In the genomic region with DNA sequence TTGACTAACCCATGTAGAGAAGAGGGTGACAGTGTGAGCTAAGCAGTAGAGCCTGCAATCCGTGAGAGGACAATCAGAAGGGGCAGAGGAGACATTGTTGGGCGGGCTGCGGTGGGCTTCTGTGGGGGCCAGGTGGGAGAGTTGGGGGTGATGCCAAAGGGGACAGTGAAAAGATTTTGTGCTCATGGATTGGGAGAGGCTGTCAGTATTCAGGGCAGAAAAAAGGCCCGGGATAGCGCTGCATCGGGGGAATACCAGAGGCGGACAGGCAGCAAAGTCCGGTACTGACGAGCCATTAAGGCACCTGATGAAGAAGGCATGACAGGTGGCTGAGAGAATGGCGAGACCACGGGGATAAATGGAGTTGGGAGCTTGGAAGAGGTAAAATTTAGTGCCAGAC, we compare ENCODE assay signal across 12 cellular contexts. TPM values are rescaled to one million over a fixed set of nuclear protein-coding genes. Genes with fewer than 3 reads are reported as not detected.
A peak's percentile ranks its signal among the peaks of the same experiment; 100 is the strongest.
DNase-seq lines count a peak whose midpoint lies in the region; ATAC-seq and TF ChIP-seq lines count a peak whose summit lies in the region.
"Had no signal": no experiment of that assay in that cellular context is flagged by ENCODE, and none has a peak within 500 bp of the region (broad histone marks: within the 10 kb centered on the region; RNA-seq: fewer than 3 reads in every experiment).

No MANE protein-coding gene starts in this region.

- no peak overlapping the region for H3K27ac ChIP-seq in SJCRH30
- no peak overlapping the region for H3K27ac ChIP-seq in lower lobe of right lung
- H3K27ac ChIP-seq: parathyroid adenoma had no signal

- DNase-seq in activated naive CD4-positive, alpha-beta T cell treated with anti-CD3 and anti-CD28 coated beads for 36 hours, result no peak
- DNase-seq in activated naive CD4-positive, alpha-beta T cell treated with anti-CD3 and anti-CD28 coated beads, Interleukin-2, amount 50 U/mL, for 16 hours, result no peak
- DNase-seq in SJCRH30, result no peak
- DNase-seq in effector memory CD8-positive, alpha-beta T cell, result no peak
- no peak for DNase-seq in stimulated activated naive CD8-positive, alpha-beta T cell treated with anti-CD3 and anti-CD28 coated beads, Interleukin-15, amount 100 ng/mL, for 72 hours
- no peak for DNase-seq in lower leg skin (ENCODE audit: low spot score in 2 of 2)
- DNase-seq in COLO668 (lab: John Stamatoyannopoulos, UW; ENCODE audit: unreplicated experiment), result no peak
- no peak for DNase-seq in lower lobe of right lung
- DNase-seq: activated CD8-positive, alpha-beta memory T cell treated with anti-CD3 and anti-CD28 coated beads for 24 hours; NCI-H1417 treated with DMSO at 0.1 percent for 48 hours had no signal

- peak overlapping the region; percentile 97 for H3K4me3 Mint-ChIP-seq in activated naive CD4-positive, alpha-beta T cell treated with anti-CD3 and anti-CD28 coated beads for 36 hours
- H3K4me3 Mint-ChIP-seq in effector memory CD8-positive, alpha-beta T cell, result peak overlapping the region; percentile 90 to 96
- H3K4me3 Mint-ChIP-seq in stimulated activated naive CD8-positive, alpha-beta T cell treated with anti-CD3 and anti-CD28 coated beads, Interleukin-15, amount 100 ng/mL, for 72 hours, result peak overlapping the region; percentile 96 to 98

- H3K27me3 Mint-ChIP-seq in activated naive CD4-positive, alpha-beta T cell treated with anti-CD3 and anti-CD28 coated beads for 36 hours (ENCODE audit: low read depth), result no peaks in the 10 kb centered on the region
- no peaks in the 10 kb centered on the region for H3K27me3 Mint-ChIP-seq in effector memory CD8-positive, alpha-beta T cell
- no peaks in the 10 kb centered on the region for H3K27me3 Mint-ChIP-seq in stimulated activated naive CD8-positive, alpha-beta T cell treated with anti-CD3 and anti-CD28 coated beads, Interleukin-15, amount 100 ng/mL, for 72 hours

- no peaks in the 10 kb centered on the region for H3K27me3 ChIP-seq in SJCRH30
- H3K27me3 ChIP-seq in lower lobe of right lung (ENCODE audit: low read depth), result no peaks in the 10 kb centered on the region
- H3K27me3 ChIP-seq: upper lobe of left lung had no signal

- CTCF ChIA-PET in activated naive CD4-positive, alpha-beta T cell treated with anti-CD3 and anti-CD28 coated beads for 36 hours (lab: Charles Lee), result interaction anchor here (1.6 to 5.6 kb wide), 4 partner anchors 11 to 71 kb away, joined by 6 to 62 read pairs (median 39); no protein-coding TSS in a partner anchor

- H3K4me1 ChIP-seq in SJCRH30, result peaks cover 26% of the 10 kb centered on the region; the same call in 1 of the 2 replicates
- peaks cover 22% of the 10 kb centered on the region for H3K4me1 ChIP-seq in lower lobe of right lung

- no peak for ATAC-seq in effector memory CD8-positive, alpha-beta T cell (replicated peaks)
- ATAC-seq in stimulated activated naive CD8-positive, alpha-beta T cell treated with anti-CD3 and anti-CD28 coated beads, Interleukin-15, amount 100 ng/mL, for 72 hours, result no peak
- ATAC-seq in lower lobe of right lung, result no peak

- 97 to 98% methylated on average over 11 of the region's 11 CpGs for WGBS in lower leg skin, 2 donors

- H3K9me3 Mint-ChIP-seq in activated naive CD4-positive, alpha-beta T cell treated with anti-CD3 and anti-CD28 coated beads for 36 hours, result no peaks in the 10 kb centered on the region
- no peaks in the 10 kb centered on the region for H3K9me3 Mint-ChIP-seq in effector memory CD8-positive, alpha-beta T cell
- no peaks in the 10 kb centered on the region for H3K9me3 Mint-ChIP-seq in stimulated activated naive CD8-positive, alpha-beta T cell treated with anti-CD3 and anti-CD28 coated beads, Interleukin-15, amount 100 ng/mL, for 72 hours

- no peaks in the 10 kb centered on the region for H3K36me3 Mint-ChIP-seq in activated naive CD4-positive, alpha-beta T cell treated with anti-CD3 and anti-CD28 coated beads for 36 hours (ENCODE audit: low read depth)
- peaks cover 3% of the 10 kb centered on the region for H3K36me3 Mint-ChIP-seq in effector memory CD8-positive, alpha-beta T cell (ENCODE audit: insufficient read depth)

- TF ChIP-seq POLR2A in lower leg skin (IDR thresholded peaks at IDR 0.05), result no peak

- TF ChIP-seq CTCF in lower leg skin (IDR thresholded peaks at IDR 0.05), result no peak
- no peak for TF ChIP-seq CTCF in lower lobe of right lung (IDR thresholded peaks at IDR 0.05)

- peak overlapping the region; percentile 95 for H3K27ac Mint-ChIP-seq in activated naive CD4-positive, alpha-beta T cell treated with anti-CD3 and anti-CD28 coated beads for 36 hours
- H3K27ac Mint-ChIP-seq in effector memory CD8-positive, alpha-beta T cell, result peak overlapping the region in 1 of 2 donors; percentile 59
- H3K27ac Mint-ChIP-seq in stimulated activated naive CD8-positive, alpha-beta T cell treated with anti-CD3 and anti-CD28 coated beads, Interleukin-15, amount 100 ng/mL, for 72 hours, result peak overlapping the region; percentile 13 to 84

- H3K4me1 Mint-ChIP-seq in activated naive CD4-positive, alpha-beta T cell treated with anti-CD3 and anti-CD28 coated beads for 36 hours (ENCODE audit: low read depth), result peaks cover 26% of the 10 kb centered on the region
- H3K4me1 Mint-ChIP-seq in effector memory CD8-positive, alpha-beta T cell (ENCODE audit: low read depth in 2 of 2), result peaks cover 35 to 36% of the 10 kb centered on the region in 2 donors
- H3K4me1 Mint-ChIP-seq in stimulated activated naive CD8-positive, alpha-beta T cell treated with anti-CD3 and anti-CD28 coated beads, Interleukin-15, amount 100 ng/mL, for 72 hours, result peaks cover 42% of the 10 kb centered on the region

- H3K4me3 ChIP-seq in SJCRH30 (peak overlapping the region; percentile 86; the same call in 1 of the 2 replicates), lower leg skin (ENCODE audit: low read depth, poor library complexity, severe bottlenecking) (no peak overlapping the region), lower lobe of right lung (no peak overlapping the region)

- H3K36me3 ChIP-seq in SJCRH30 (no peaks in the 10 kb centered on the region), lower lobe of right lung (no peaks in the 10 kb centered on the region)
- H3K36me3 ChIP-seq: upper lobe of left lung had no signal

- H3K9me3 ChIP-seq in SJCRH30 (replicated peaks), result peaks cover 4% of the 10 kb centered on the region; the same call in 1 of the 2 replicates
- H3K9me3 ChIP-seq in lower lobe of right lung, result no peaks in the 10 kb centered on the region
- H3K9me3 ChIP-seq: upper lobe of left lung had no signal

- intact Hi-C loops in activated naive CD4-positive, alpha-beta T cell treated with anti-CD3 and anti-CD28 coated beads for 36 hours (cut with micrococcal nuclease), result loop anchor here (2.0 to 10.0 kb wide), 5 partner anchors 185 to 1345 kb away; a partner anchor contains a TSS
- intact Hi-C loops in lower leg skin (cut with DNase I; ENCODE audit: low total_unique reads) (no loop called here), lower lobe of right lung (cut with DNase I) (no loop called here)

RNA-seq across cellular contexts. Expression of a gene that starts 1.3 kb away (rescaled TPM):
- total RNA-seq in activated naive CD4-positive, alpha-beta T cell treated with anti-CD3 and anti-CD28 coated beads for 36 hours, result 1 to 10 TPM; 8.4 to 9.7 TPM
- total RNA-seq in SJCRH30 (2014; rRNA removed; shearing (Covaris generic)), result 21.4 and 24.9 TPM in 2 replicates
- total RNA-seq in lower leg skin (10 to 100 TPM in 2 of 4 donors, 1 to 10 TPM in 2; 8.8 to 14.5 (median 10.2) TPM), lower lobe of right lung (8.9 TPM)
